In the genomic region with DNA sequence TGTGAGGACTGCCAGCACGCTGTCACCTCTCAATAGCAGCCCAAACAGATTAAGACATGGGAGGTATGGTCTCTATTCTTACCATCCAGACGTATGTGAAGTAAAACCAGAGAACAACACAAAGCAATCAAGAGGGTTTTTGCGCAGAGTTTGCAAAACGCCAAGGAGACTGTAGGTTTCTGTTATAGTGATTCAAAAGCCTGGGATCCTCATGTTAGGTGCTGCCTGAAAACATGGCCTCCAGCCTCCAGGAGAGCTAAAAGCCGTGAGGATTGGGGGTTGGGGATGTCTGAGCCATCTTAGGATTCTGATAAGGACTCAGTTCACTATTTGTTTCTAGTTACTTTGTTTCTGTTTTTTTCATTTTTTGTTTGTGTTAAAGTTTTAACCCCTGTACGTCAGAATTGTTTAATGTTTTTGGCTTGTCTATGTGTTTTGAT, we compare ENCODE assay signal across 8 cellular contexts. TPM values are rescaled to one million over a fixed set of nuclear protein-coding genes. Genes with fewer than 3 reads are reported as not detected.
DNase-seq lines count a peak whose midpoint lies in the region; ATAC-seq and TF ChIP-seq lines count a peak whose summit lies in the region.

No MANE protein-coding gene starts in this region.

- peaks cover 5% of the 10 kb centered on the region for H3K36me3 Mint-ChIP-seq in MCF 10A (ENCODE audit: insufficient read depth, unreplicated experiment)
- peaks cover 14% of the 10 kb centered on the region for H3K36me3 Mint-ChIP-seq in dendritic cell treated with granulocyte-macrophage colony-stimulating factor and Interleukin-4, amounts not matched to agents 40 ng/mL and 50 ng/mL, for 4 days (ENCODE audit: low read depth)

- H3K27me3 Mint-ChIP-seq in MCF 10A (ENCODE audit: insufficient read depth, unreplicated experiment): no peaks in the 10 kb centered on the region
- no peaks in the 10 kb centered on the region for H3K27me3 Mint-ChIP-seq in dendritic cell treated with granulocyte-macrophage colony-stimulating factor and Interleukin-4, amounts not matched to agents 40 ng/mL and 50 ng/mL, for 4 days

- no peak for ATAC-seq in GM21576 (IDR thresholded peaks at IDR 0.05; ENCODE audit: unreplicated experiment)
- no peak for ATAC-seq in GM18517 (IDR thresholded peaks at IDR 0.05; ENCODE audit: unreplicated experiment)

- H3K9me3 ChIP-seq in breast epithelium: no peaks in the 10 kb centered on the region

- no TSS peak for BruUV-seq in MCF 10A (replicated peaks; lab: Mats Ljungman, UMichigan)

- no peaks in the 10 kb centered on the region for H3K36me3 ChIP-seq in breast epithelium

- no peak for TF ChIP-seq POLR2A in breast epithelium (IDR thresholded peaks at IDR 0.05)

- peaks cover 15% of the 10 kb centered on the region for H3K4me1 Mint-ChIP-seq in MCF 10A (ENCODE audit: insufficient read depth, unreplicated experiment)
- H3K4me1 Mint-ChIP-seq in dendritic cell treated with granulocyte-macrophage colony-stimulating factor and Interleukin-4, amounts not matched to agents 40 ng/mL and 50 ng/mL, for 4 days (ENCODE audit: low read depth): peaks cover 41% of the 10 kb centered on the region

- intact Hi-C loops in breast epithelium (cut with DNase I; ENCODE audit: low total_unique reads) (loop anchor here (5.0 kb wide), 1 partner anchor 1285 kb away; no protein-coding TSS in a partner anchor), MCF 10A (cut with micrococcal nuclease) (no loop called here)
- intact Hi-C loops in dendritic cell treated with granulocyte-macrophage colony-stimulating factor and Interleukin-4, amounts not matched to agents 40 ng/mL and 50 ng/mL, for 4 days (cut with micrococcal nuclease): loop anchor here (5.0 kb wide), 1 partner anchor 220 kb away; the partner anchor contains the start of gene BACH1

- POLR2A ChIA-PET in MCF 10A (lab: Yijun Ruan, JAX): interaction anchor here (6.8 kb wide), 1 partner anchor 12 kb away, joined by 95 read pairs; no protein-coding TSS in a partner anchor

- DNase-seq in breast epithelium (ENCODE audit: low spot score in 2 of 2): no peak
- no peak for DNase-seq in MCF 10A (ENCODE audit: unreplicated experiment)
- DNase-seq in OCI-M1 (lab: John Stamatoyannopoulos, UW): peak; percentile 73
- peak; percentile 51 for DNase-seq in pons (ENCODE audit: low spot score)
- no peak for DNase-seq in cortex of kidney (lab: John Stamatoyannopoulos, UW)

- no peaks in the 10 kb centered on the region for H3K27me3 ChIP-seq in breast epithelium

- no peaks in the 10 kb centered on the region for H3K4me1 ChIP-seq in breast epithelium

- CTCF ChIA-PET in MCF 10A (lab: Yijun Ruan, JAX): interaction anchor here (0.9 kb wide), 1 partner anchor 8 kb away, joined by 3 read pairs; no protein-coding TSS in a partner anchor

- no peak overlapping the region for H3K27ac Mint-ChIP-seq in MCF 10A (ENCODE audit: low read depth, unreplicated experiment)
- H3K27ac Mint-ChIP-seq in dendritic cell treated with granulocyte-macrophage colony-stimulating factor and Interleukin-4, amounts not matched to agents 40 ng/mL and 50 ng/mL, for 4 days: peak overlapping the region; percentile 89

- peak overlapping the region; percentile 71 to 84 for H3K27ac ChIP-seq in breast epithelium

- H3K4me3 Mint-ChIP-seq in MCF 10A (ENCODE audit: unreplicated experiment): no peak overlapping the region
- peak overlapping the region; percentile 76 for H3K4me3 Mint-ChIP-seq in dendritic cell treated with granulocyte-macrophage colony-stimulating factor and Interleukin-4, amounts not matched to agents 40 ng/mL and 50 ng/mL, for 4 days

- H3K9me3 Mint-ChIP-seq in MCF 10A (ENCODE audit: unreplicated experiment): no peaks in the 10 kb centered on the region
- no peaks in the 10 kb centered on the region for H3K9me3 Mint-ChIP-seq in dendritic cell treated with granulocyte-macrophage colony-stimulating factor and Interleukin-4, amounts not matched to agents 40 ng/mL and 50 ng/mL, for 4 days

- peak overlapping the region; percentile 45 to 66 (median 60) for H3K4me3 ChIP-seq in breast epithelium

- TF ChIP-seq CTCF in breast epithelium (IDR thresholded peaks at IDR 0.05) (no peak), MCF 10A (IDR thresholded peaks at IDR 0.05; ENCODE audit: unreplicated experiment) (no peak)

RNA-seq across cellular contexts. Expression of gene CCT8, which starts 4.2 kb away (rescaled TPM):
- total RNA-seq in breast epithelium: 100 to 1,000 TPM; 104 to 155 (median 121) TPM
- 174 and 221 TPM in 2 replicates for total RNA-seq in MCF 10A (2022)

RNA-seq across cellular contexts. Expression of gene MAP3K7CL, which starts 52.8 kb away (rescaled TPM):
- total RNA-seq in breast epithelium (1 to 10 TPM; 1.8 to 8.5 (median 7.5) TPM), MCF 10A (2022) (4.9 and 6.3 TPM in 2 replicates)

RNA-seq across cellular contexts. Expression of gene USP16, which starts 53.2 kb away (rescaled TPM):
- total RNA-seq in breast epithelium (10 to 100 TPM; 35.4 to 53.0 (median 35.7) TPM), MCF 10A (2022) (28.0 and 39.3 TPM in 2 replicates)

RNA-seq across cellular contexts. Expression of gene RWDD2B, which starts 58.5 kb away (rescaled TPM):
- total RNA-seq in breast epithelium: 10 to 100 TPM; 10.4 to 14.1 (median 12.1) TPM
- 34.1 and 40.8 TPM in 2 replicates for total RNA-seq in MCF 10A (2022)

Comparison
In these comparisons a context has a peak if more than half of its experiments do, and no peak if none do; other contexts are left out.
1. DNase-seq: peak in OCI-M1 (single experiment) and pons (single experiment); none in breast epithelium (0 of 2), MCF 10A (single experiment) and cortex of kidney (single experiment).